Comparison of ENCODE assay signal across 22 cellular contexts in the genomic region with DNA sequence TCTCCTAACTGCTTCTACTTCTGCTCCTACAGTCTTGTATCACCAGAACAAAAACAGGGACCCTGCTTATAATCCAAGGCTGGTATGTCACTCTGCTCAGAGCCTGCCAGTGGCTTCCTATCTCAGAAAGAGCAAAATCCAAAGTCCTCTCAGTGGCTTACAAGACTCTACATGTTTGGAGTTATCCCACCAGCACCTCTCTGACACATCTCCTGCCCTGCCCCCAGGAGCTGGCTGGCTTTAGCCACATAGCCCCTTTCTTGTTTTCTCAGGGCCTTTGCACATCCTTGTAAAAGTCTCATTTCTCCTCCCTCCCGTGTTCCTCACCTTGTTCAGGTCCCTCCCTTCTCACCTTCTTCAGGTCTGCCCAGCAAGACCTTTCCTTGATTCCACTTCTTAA. TPM values are rescaled to one million over a fixed set of nuclear protein-coding genes. Genes with fewer than 3 reads are reported as not detected.
"Had no signal": no experiment of that assay in that cellular context is flagged by ENCODE, and none has a peak within 500 bp of the region (broad histone marks: within the 10 kb centered on the region; RNA-seq: fewer than 3 reads in every experiment).

No MANE protein-coding gene starts in this region.

- FAIRE-seq: kidney, pancreas, small intestine had no signal

- H3K9me3 ChIP-seq: neutrophil, pancreas, right lobe of liver, stomach had no signal

- DNase-seq: activated CD4-positive, alpha-beta T cell treated with anti-CD3 and anti-CD28 coated beads, Interleukin-2, amount 50 U/mL, for 4 hours; activated naive CD4-positive, alpha-beta T cell treated with Interleukin-2 at 50 U/mL for 16 hours; activated naive CD8-positive, alpha-beta T cell treated with anti-CD3 and anti-CD28 coated beads, Interleukin-2, amount 50 U/mL, for 24 hours; anterior cingulate cortex; brain microvascular endothelial cell; cerebellar nuclear complex; effector CD8-positive, alpha-beta T cell; foreskin melanocyte; hypothalamus; kidney; pancreas; right lobe of liver; small intestine; stimulated activated CD4-positive, alpha-beta T cell treated with anti-CD3 and anti-CD28 coated beads, Interleukin-4, amount 100 ng/mL, for 1 hour; stomach; T-helper 17 cell had no signal

- H3K36me3 ChIP-seq: brain microvascular endothelial cell, neutrophil, pancreas, right lobe of liver, stomach had no signal

- H3K4me3 Mint-ChIP-seq: stimulated activated effector memory CD8-positive, alpha-beta T cell treated with anti-CD3 and anti-CD28 coated beads, Interleukin-12 subunit alpha, Interleukin-12 subunit beta, amount 100 ng/mL, for 72 hours had no signal

- H3K36me3 Mint-ChIP-seq: stimulated activated effector memory CD8-positive, alpha-beta T cell treated with anti-CD3 and anti-CD28 coated beads, Interleukin-12 subunit alpha, Interleukin-12 subunit beta, amount 100 ng/mL, for 72 hours had no signal

- H3K9me3 Mint-ChIP-seq: activated naive CD8-positive, alpha-beta T cell treated with anti-CD3 and anti-CD28 coated beads, Interleukin-2, amount 50 U/mL, for 24 hours; stimulated activated effector memory CD8-positive, alpha-beta T cell treated with anti-CD3 and anti-CD28 coated beads, Interleukin-12 subunit alpha, Interleukin-12 subunit beta, amount 100 ng/mL, for 72 hours had no signal

- H3K27ac Mint-ChIP-seq: activated naive CD8-positive, alpha-beta T cell treated with anti-CD3 and anti-CD28 coated beads, Interleukin-2, amount 50 U/mL, for 24 hours; stimulated activated effector memory CD8-positive, alpha-beta T cell treated with anti-CD3 and anti-CD28 coated beads, Interleukin-12 subunit alpha, Interleukin-12 subunit beta, amount 100 ng/mL, for 72 hours had no signal

- H3K27ac ChIP-seq: brain microvascular endothelial cell, neutrophil, pancreas, right lobe of liver had no signal

- H3K4me3 ChIP-seq: pancreas, right lobe of liver, stomach had no signal

- H3K4me1 ChIP-seq: pancreas had no signal

- H3K27me3 ChIP-seq: brain microvascular endothelial cell, stomach had no signal

- ATAC-seq: activated naive CD8-positive, alpha-beta T cell treated with anti-CD3 and anti-CD28 coated beads, Interleukin-2, amount 50 U/mL, for 24 hours; left lobe of liver; pancreas; right lobe of liver; stimulated activated effector memory CD8-positive, alpha-beta T cell treated with anti-CD3 and anti-CD28 coated beads, Interleukin-12 subunit alpha, Interleukin-12 subunit beta, amount 100 ng/mL, for 72 hours; T-helper 17 cell had no signal

RNA-seq across cellular contexts. Expression of a gene that starts 59.9 kb away (rescaled TPM):
- total RNA-seq: activated CD8-positive, alpha-beta memory T cell treated with anti-CD3 and anti-CD28 coated beads for 36 hours; kidney; left lobe of liver; lung microvascular endothelial cell; pancreas; pulmonary artery endothelial cell; right lobe of liver; stomach; T-helper 17 cell had no signal
- polyA plus RNA-seq: pancreas, small intestine had no signal
